In the genomic region with DNA sequence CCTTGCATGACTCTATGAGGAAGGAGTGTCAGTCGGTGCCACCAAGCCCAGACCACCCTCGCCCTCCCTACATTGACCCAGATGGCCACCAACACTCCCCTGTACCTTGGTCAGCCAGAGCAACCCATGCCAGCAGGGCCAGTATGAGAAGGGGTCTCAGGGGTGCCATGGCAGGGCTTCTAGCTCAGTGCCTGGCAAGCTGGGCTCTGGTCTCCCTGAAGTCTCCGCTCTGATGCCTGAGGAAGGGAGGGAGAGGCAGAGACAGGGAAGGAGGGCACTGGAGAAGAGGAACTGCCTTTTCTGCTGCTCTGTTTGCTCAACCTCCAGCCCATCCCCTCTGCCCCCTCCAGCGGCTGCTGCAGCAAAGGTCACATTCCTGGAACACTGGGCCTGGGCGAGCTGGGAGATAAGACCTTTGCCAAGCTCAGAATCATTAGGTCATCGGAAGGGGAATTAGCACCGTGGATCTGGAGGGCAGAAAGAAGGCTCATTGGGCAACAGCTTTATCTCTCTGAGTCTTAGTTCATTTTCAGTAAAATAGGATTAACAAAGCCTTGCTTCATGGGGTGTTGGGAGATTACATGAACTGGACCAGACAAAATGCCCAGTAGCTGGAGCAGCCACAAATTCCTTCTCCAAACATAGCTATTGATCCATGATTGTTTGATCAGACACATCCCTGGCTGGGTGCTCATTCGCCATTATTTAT, we compare ENCODE assay signal across 8 cellular contexts. TPM values are rescaled to one million over a fixed set of nuclear protein-coding genes. Genes with fewer than 3 reads are reported as not detected.
A peak's percentile ranks its signal among the peaks of the same experiment; 100 is the strongest.
DNase-seq lines count a peak whose midpoint lies in the region; ATAC-seq and TF ChIP-seq lines count a peak whose summit lies in the region.

A gene with protein sequence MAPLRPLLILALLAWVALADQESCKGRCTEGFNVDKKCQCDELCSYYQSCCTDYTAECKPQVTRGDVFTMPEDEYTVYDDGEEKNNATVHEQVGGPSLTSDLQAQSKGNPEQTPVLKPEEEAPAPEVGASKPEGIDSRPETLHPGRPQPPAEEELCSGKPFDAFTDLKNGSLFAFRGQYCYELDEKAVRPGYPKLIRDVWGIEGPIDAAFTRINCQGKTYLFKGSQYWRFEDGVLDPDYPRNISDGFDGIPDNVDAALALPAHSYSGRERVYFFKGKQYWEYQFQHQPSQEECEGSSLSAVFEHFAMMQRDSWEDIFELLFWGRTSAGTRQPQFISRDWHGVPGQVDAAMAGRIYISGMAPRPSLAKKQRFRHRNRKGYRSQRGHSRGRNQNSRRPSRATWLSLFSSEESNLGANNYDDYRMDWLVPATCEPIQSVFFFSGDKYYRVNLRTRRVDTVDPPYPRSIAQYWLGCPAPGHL (minus strand): TSS at position 273 of the 709 bp plus-strand sequence. CDS start 104 bp downstream, at position 169.

- H3K27me3 Mint-ChIP-seq in activated naive CD4-positive, alpha-beta T cell treated with anti-CD3 and anti-CD28 coated beads, Interleukin-2, amount 50 U/mL, for 24 hours: no peaks in the 10 kb centered on the region
- H3K27me3 Mint-ChIP-seq in T-helper 17 cell: no peaks in the 10 kb centered on the region

- no peaks in the 10 kb centered on the region for H3K79me2 ChIP-seq in osteoblast (ENCODE audit: insufficient read depth, low read length)

- no peak for TF ChIP-seq CTCF in fibroblast of mammary gland (conservative IDR thresholded peaks at IDR 0.05; ENCODE audit: control insufficient read depth, insufficient read depth, low read depth, low read length)
- no peak for TF ChIP-seq CTCF in osteoblast (IDR thresholded peaks at IDR 0.05; ENCODE audit: extremely low read depth, low read depth, low read length)
- TF ChIP-seq CTCF in GM20000 (IDR thresholded peaks at IDR 0.05; ENCODE audit: extremely low read depth, missing control alignments): no peak

- peaks cover 21% of the 10 kb centered on the region for H3K4me1 Mint-ChIP-seq in activated naive CD4-positive, alpha-beta T cell treated with anti-CD3 and anti-CD28 coated beads, Interleukin-2, amount 50 U/mL, for 24 hours
- peaks cover 13% of the 10 kb centered on the region for H3K4me1 Mint-ChIP-seq in T-helper 17 cell

- H3K4me2 ChIP-seq in osteoblast (ENCODE audit: insufficient read depth, low read length): peak within 1 kb of the TSS; percentile 79

- H3K4me3 ChIP-seq in fibroblast of mammary gland (ENCODE audit: control insufficient read depth, low read depth, low read length) (peak within 1 kb of the TSS; percentile 60), osteoblast (ENCODE audit: insufficient read depth, low read length) (peak within 1 kb of the TSS; percentile 65)

- H3K9me3 Mint-ChIP-seq in activated naive CD4-positive, alpha-beta T cell treated with anti-CD3 and anti-CD28 coated beads, Interleukin-2, amount 50 U/mL, for 24 hours: no peaks in the 10 kb centered on the region

- H3K27ac ChIP-seq in osteoblast (ENCODE audit: low read depth, low read length): no peak within 1 kb of the TSS

- peak within 1 kb of the TSS; percentile 92 for H3K27ac Mint-ChIP-seq in activated naive CD4-positive, alpha-beta T cell treated with anti-CD3 and anti-CD28 coated beads, Interleukin-2, amount 50 U/mL, for 24 hours
- H3K27ac Mint-ChIP-seq in T-helper 17 cell: peak within 1 kb of the TSS; percentile 85

- no peaks in the 10 kb centered on the region for H3K36me3 ChIP-seq in osteoblast (ENCODE audit: insufficient read depth, low read length)

- no peak for ATAC-seq in T-helper 17 cell

- H3K4me3 Mint-ChIP-seq in activated naive CD4-positive, alpha-beta T cell treated with anti-CD3 and anti-CD28 coated beads, Interleukin-2, amount 50 U/mL, for 24 hours: peak within 1 kb of the TSS; percentile 96
- peak within 1 kb of the TSS; percentile 97 for H3K4me3 Mint-ChIP-seq in T-helper 17 cell

- peaks cover 16% of the 10 kb centered on the region for H3K27me3 ChIP-seq in osteoblast (ENCODE audit: insufficient read depth, low read length)

- no peaks in the 10 kb centered on the region for H3K9me3 ChIP-seq in T-helper 17 cell (ENCODE audit: control insufficient read depth, low read length, poor library complexity, severe bottlenecking)
- no peaks in the 10 kb centered on the region for H3K9me3 ChIP-seq in osteoblast (ENCODE audit: low read depth, low read length)

- no peak for DNase-seq in activated naive CD4-positive, alpha-beta T cell treated with anti-CD3 and anti-CD28 coated beads, Interleukin-2, amount 50 U/mL, for 16 hours
- DNase-seq in T-helper 17 cell: no peak
- DNase-seq in fibroblast of mammary gland (ENCODE audit: low read depth): no peak
- peak; percentile 78 for DNase-seq in osteoblast (ENCODE audit: insufficient read length, low spot score, missing footprints)
- DNase-seq in GM20000 (ENCODE audit: low spot score): no peak
- no peak for DNase-seq in amygdala (lab: John Stamatoyannopoulos, UW)
- no peak for DNase-seq in pons (ENCODE audit: low spot score)

- H3K4me1 ChIP-seq in osteoblast (ENCODE audit: insufficient read depth, low read length): peaks cover 7% of the 10 kb centered on the region

- H4K20me1 ChIP-seq in osteoblast (ENCODE audit: insufficient read depth, low read length): peaks cover 14% of the 10 kb centered on the region

- no peak within 1 kb of the TSS for H2AFZ ChIP-seq in osteoblast (ENCODE audit: low read length)

- H3K36me3 Mint-ChIP-seq in activated naive CD4-positive, alpha-beta T cell treated with anti-CD3 and anti-CD28 coated beads, Interleukin-2, amount 50 U/mL, for 24 hours: no peaks in the 10 kb centered on the region
- no peaks in the 10 kb centered on the region for H3K36me3 Mint-ChIP-seq in T-helper 17 cell (ENCODE audit: low read depth)

RNA-seq across cellular contexts. Expression of the gene that starts here (rescaled TPM):
- total RNA-seq in T-helper 17 cell: under 1 TPM in 1 of 2 donors, not detected in 1; 0.90 TPM
- total RNA-seq in osteoblast: under 0.01 TPM in 1 of 2 replicates, not detected in the other

Comparison
In these comparisons a context has a peak if more than half of its experiments do, and no peak if none do; other contexts are left out.
1. Peak in DNase-seq, H3K4me3 ChIP-seq and H3K4me2 ChIP-seq in osteoblast; RNA of the gene not detected or under 1 TPM.